In genomic region chr10:84820121-84820520, GRCh38 we compare ENCODE assay signal across 12 cellular contexts.
DNase-seq lines count a peak whose midpoint lies in the region; FAIRE-seq and TF ChIP-seq lines count a peak whose summit lies in the region.
"Had no signal": no experiment of that assay in that cellular context is flagged by ENCODE, and none has a peak within 500 bp of the region (broad histone marks: within the 10 kb centered on the region; RNA-seq: fewer than 3 reads in every experiment).

No MANE protein-coding gene starts in this region.

- no peaks in the 10 kb centered on the region for H3K9me2 ChIP-seq in neural cell (ENCODE audit: insufficient read depth, low read length)

- H3K27me3 ChIP-seq in neural cell (ENCODE audit: insufficient read depth, low read depth, low read length) = no peaks in the 10 kb centered on the region

- H3K27ac ChIP-seq in neural cell (ENCODE audit: low read length) = no peak overlapping the region

- DNase-seq in NCI-H1105 treated with DMSO at 0.1 percent for 48 hours (lab: John Stamatoyannopoulos, UW) = peak; percentile 30
- no peak for DNase-seq in NCI-H1105 (lab: John Stamatoyannopoulos, UW)
- DNase-seq in LoVo (ENCODE audit: low spot score) = peak; percentile 1
- peak; percentile 66 for DNase-seq in OCI-M1 (lab: John Stamatoyannopoulos, UW)
- no peak for DNase-seq in H54 (ENCODE audit: insufficient read length, low spot score)
- DNase-seq in activated T-cell treated with anti-CD3 and anti-CD28 coated beads for 4 hours = no peak
- no peak for DNase-seq in DMS79 treated with DMSO at 0.1 percent for 48 hours (lab: John Stamatoyannopoulos, UW)
- DNase-seq: activated effector memory CD4-positive, alpha-beta T cell treated with anti-CD3 and anti-CD28 coated beads, Interleukin-2, amount 50 U/mL, for 16 hours; stimulated activated CD4-positive, alpha-beta T cell treated with anti-CD3 and anti-CD28 coated beads, Interleukin-12 subunit alpha, Interleukin-12 subunit beta, amount 100 ng/mL, for 4 hours; stimulated activated naive CD4-positive, alpha-beta T cell treated with Interleukin-2 at 50 U/mL for 16 hours had no signal

- no peak for TF ChIP-seq POLR2A in H54 (IDR thresholded peaks at IDR 0.05; ENCODE audit: low read depth, low read length)

- no peaks in the 10 kb centered on the region for H3F3A ChIP-seq in neural cell (ENCODE audit: insufficient read depth, low read length, poor library complexity, severe bottlenecking)

- H2AFZ ChIP-seq in neural cell (ENCODE audit: low read depth, low read length) = no peak overlapping the region

- peak; percentile 68 for TF ChIP-seq RAD21 in neural cell (conservative IDR thresholded peaks at IDR 0.05)

- TF ChIP-seq CTCF in neural cell (IDR thresholded peaks at IDR 0.05; ENCODE audit: poor library complexity, severe bottlenecking) = peak; percentile 67

- H3K9me3 ChIP-seq in neural cell (ENCODE audit: low read length) = no peaks in the 10 kb centered on the region

- no peaks in the 10 kb centered on the region for H3K36me3 ChIP-seq in neural cell (ENCODE audit: insufficient read depth, low read length)

- no peaks in the 10 kb centered on the region for H4K20me1 ChIP-seq in neural cell (ENCODE audit: insufficient read depth)

- no peak overlapping the region for H3K4me2 ChIP-seq in neural cell (ENCODE audit: low read length)

- H3K9ac ChIP-seq in neural cell (ENCODE audit: low read length) = no peak overlapping the region

- no peak for FAIRE-seq in H54 (lab: Jason Lieb, UNC)
- FAIRE-seq: GM12892 had no signal

- no peak for TF ChIP-seq EP300 in neural cell (conservative IDR thresholded peaks at IDR 0.05; ENCODE audit: poor library complexity, severe bottlenecking)

- no peaks in the 10 kb centered on the region for H3K79me2 ChIP-seq in neural cell (replicated peaks; ENCODE audit: insufficient read depth, low read length)

- no peak overlapping the region for H3K4me3 ChIP-seq in neural cell (ENCODE audit: low read length)

TF ChIP-seq in neural cell, 6 proteins besides CTCF, POLR2A, EP300 and RAD21:
- TF ChIP-seq MXI1 (conservative IDR thresholded peaks at IDR 0.05; ENCODE audit: poor library complexity, severe bottlenecking) (no peak), SMC3 (conservative IDR thresholded peaks at IDR 0.05; ENCODE audit: poor library complexity) (peak; percentile 65), TAF1 (IDR thresholded peaks at IDR 0.05; ENCODE audit: low read depth) (no peak)

Comparison
In these comparisons a context has a peak if more than half of its experiments do, and no peak if none do; other contexts are left out.
1. DNase-seq: peak in NCI-H1105 treated with DMSO at 0.1 percent for 48 hours (single experiment), LoVo (single experiment) and OCI-M1 (single experiment); none in NCI-H1105 (single experiment), H54 (single experiment), activated T-cell treated with anti-CD3 and anti-CD28 coated beads for 4 hours (single experiment) and DMS79 treated with DMSO at 0.1 percent for 48 hours (single experiment).